In genomic region chr15:81292516-81293001, GRCh38 we compare ENCODE assay signal across 10 cellular contexts. TPM values are rescaled to one million over a fixed set of nuclear protein-coding genes. Genes with fewer than 3 reads are reported as not detected.
DNase-seq lines count a peak whose midpoint lies in the region; ATAC-seq and TF ChIP-seq lines count a peak whose summit lies in the region.
"Had no signal": no experiment of that assay in that cellular context is flagged by ENCODE, and none has a peak within 500 bp of the region (broad histone marks: within the 10 kb centered on the region; RNA-seq: fewer than 3 reads in every experiment).

No MANE protein-coding gene starts in this region.

- H3K27ac Mint-ChIP-seq in Calu3 (ENCODE audit: unreplicated experiment) = no peak overlapping the region
- H3K27ac Mint-ChIP-seq: brain had no signal

- TF ChIP-seq CTCF in Calu3 (IDR thresholded peaks at IDR 0.05; ENCODE audit: unreplicated experiment) = no peak

- no peaks in the 10 kb centered on the region for H3K36me3 Mint-ChIP-seq in Calu3 (ENCODE audit: insufficient read depth, unreplicated experiment)
- H3K36me3 Mint-ChIP-seq: brain had no signal

- no peak overlapping the region for H3K4me3 Mint-ChIP-seq in Calu3 (ENCODE audit: low read depth, unreplicated experiment)
- H3K4me3 Mint-ChIP-seq: brain had no signal

- CTCF ChIA-PET in Calu3 (lab: Charles Lee) = interaction anchor here (1.0 to 1.1 kb wide), 2 partner anchors 17 to 26 kb away, joined by 3 read pairs; no protein-coding TSS in a partner anchor

- H3K27me3 Mint-ChIP-seq in Calu3 (ENCODE audit: unreplicated experiment) = peaks cover 89% of the 10 kb centered on the region

- ATAC-seq in GM18907 (IDR thresholded peaks at IDR 0.05; ENCODE audit: unreplicated experiment) (peak; percentile 38), HG02973 (IDR thresholded peaks at IDR 0.05; ENCODE audit: unreplicated experiment) (peak; percentile 27)
- ATAC-seq: K562 had no signal

- DNase-seq in activated CD4-positive, alpha-beta T cell treated with anti-CD3 and anti-CD28 coated beads, Interleukin-2, amount 50 U/mL, for 4 hours = peak; percentile 28 to 34
- peak; percentile 46 for DNase-seq in stimulated activated CD4-positive, alpha-beta T cell treated with anti-CD3 and anti-CD28 coated beads, Interleukin-4, amount 100 ng/mL, for 24 hours
- DNase-seq in SKM-1 treated with dmso at 0.1 percent for 144 hours (lab: John Stamatoyannopoulos, UW; ENCODE audit: unreplicated experiment) (no peak), Calu3 (no peak), NCI-H1436 treated with DMSO at 0.1 percent for 48 hours (lab: John Stamatoyannopoulos, UW) (no peak), NCI-H2081 treated with DMSO at 0.1 percent for 48 hours (lab: John Stamatoyannopoulos, UW) (no peak)

- intact Hi-C loops in Calu3 (cut with micrococcal nuclease; ENCODE audit: unreplicated experiment) = no loop called here

- peaks cover 7% of the 10 kb centered on the region for H3K4me1 Mint-ChIP-seq in Calu3 (ENCODE audit: low read depth, unreplicated experiment)

- no peaks in the 10 kb centered on the region for H3K9me3 Mint-ChIP-seq in Calu3 (ENCODE audit: low read depth, unreplicated experiment)

- BruUV-seq in Calu3 (replicated peaks; lab: Mats Ljungman, UMichigan) = no TSS peak

RNA-seq across cellular contexts. Expression of gene STARD5, which starts 31.4 kb away (rescaled TPM):
- total RNA-seq in Calu3 (2022) = 1.4 and 1.9 TPM in 2 replicates

Comparison
In these comparisons a context has a peak if more than half of its experiments do, and no peak if none do; other contexts are left out.
1. DNase-seq: peak in activated CD4-positive, alpha-beta T cell treated with anti-CD3 and anti-CD28 coated beads, Interleukin-2, amount 50 U/mL, for 4 hours (2 of 2) and stimulated activated CD4-positive, alpha-beta T cell treated with anti-CD3 and anti-CD28 coated beads, Interleukin-4, amount 100 ng/mL, for 24 hours (single experiment); none in SKM-1 treated with dmso at 0.1 percent for 144 hours (single experiment), Calu3 (single experiment), NCI-H1436 treated with DMSO at 0.1 percent for 48 hours (single experiment) and NCI-H2081 treated with DMSO at 0.1 percent for 48 hours (single experiment).